In the genomic region with DNA sequence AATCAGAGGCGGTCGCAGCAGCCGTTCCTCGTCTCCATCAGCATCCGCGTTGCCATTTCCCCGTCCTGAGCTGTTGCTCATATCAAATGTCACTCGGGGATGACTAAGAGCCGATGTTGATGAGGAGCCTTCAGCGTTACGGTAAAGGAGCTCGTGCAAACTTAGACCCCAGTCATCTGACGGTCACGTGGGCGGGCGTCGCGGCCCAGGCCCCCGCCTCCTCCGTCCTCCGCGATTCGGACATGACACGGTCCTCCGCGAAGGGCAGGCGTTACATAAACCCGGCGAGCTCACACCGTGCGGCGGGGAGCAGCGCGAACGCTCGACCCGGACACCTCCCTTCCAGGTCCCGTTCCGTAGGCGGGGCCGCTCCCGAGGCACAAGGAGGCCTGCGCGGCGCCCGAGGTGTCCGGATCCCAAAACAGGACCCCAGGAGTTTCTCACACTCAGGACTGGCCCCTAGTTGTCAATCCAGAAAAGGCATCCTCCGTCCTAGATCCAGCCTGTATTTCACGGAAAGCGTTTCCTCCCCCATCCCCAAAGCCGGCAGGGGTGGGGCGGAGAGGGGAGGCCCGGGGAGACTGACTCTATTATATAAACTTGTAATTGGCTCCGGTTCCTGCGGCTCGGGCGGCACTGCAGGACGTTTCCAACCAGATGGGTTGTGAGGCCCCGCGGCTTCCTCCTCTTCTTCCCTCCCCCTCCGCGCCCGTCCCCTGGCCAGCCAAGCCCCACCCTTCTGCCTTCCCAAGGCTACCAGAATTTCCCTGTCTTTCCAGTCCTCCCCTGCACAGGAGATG, we compare ENCODE assay signal across 8 cellular contexts.
DNase-seq lines count a peak whose midpoint lies in the region; ATAC-seq and TF ChIP-seq lines count a peak whose summit lies in the region.

No MANE protein-coding gene starts in this region.

- ATAC-seq in GM18870 (IDR thresholded peaks at IDR 0.05; ENCODE audit: unreplicated experiment) (no peak), GM18498 (IDR thresholded peaks at IDR 0.05; ENCODE audit: unreplicated experiment) (no peak)

- H3K9me3 ChIP-seq in HAP-1 = no peaks in the 10 kb centered on the region

- in situ Hi-C loops in HAP-1 (cut with MboI; ENCODE audit: low sequenced_read_pairs) = no loop called here

- no peak for TF ChIP-seq CTCF in cardiac fibroblast (IDR thresholded peaks at IDR 0.05; ENCODE audit: low read depth, low read length)

- H3K36me3 ChIP-seq in HAP-1 (replicated peaks) = no peaks in the 10 kb centered on the region

- DNase-seq in HAP-1 (ENCODE audit: low spot score in 2 of 2) (peak in 1 of 2 experiments; percentile 58), T1000 (lab: John Stamatoyannopoulos, UW) (peak; percentile 38), cardiac fibroblast (ENCODE audit: low read depth in 2 of 2) (peak; percentile 23 to 75), iris pigment epithelial cell (ENCODE audit: low read depth) (peak; percentile 81), SK-N-DZ (ENCODE audit: low spot score) (no peak)

- H3K4me3 ChIP-seq in HAP-1 (peak overlapping the region; percentile 9), cardiac fibroblast (replicated peaks in 1 of 2; ENCODE audit: low read depth in 2 of 2, low read length in 2 of 2) (peak overlapping the region; percentile 51 to 53), skin epidermis (peak overlapping the region; percentile 26 to 47 (median 37))

- no peaks in the 10 kb centered on the region; the same call in 1 of the 2 replicates for H3K27me3 ChIP-seq in HAP-1 (ENCODE audit: low read depth)

- peak overlapping the region in 20 of 21 experiments; percentile 1 to 92 (median 74) for H3K27ac ChIP-seq in skin epidermis

- no peaks in the 10 kb centered on the region for H3K4me1 ChIP-seq in HAP-1
